Comparison of ENCODE assay signal across 15 cellular contexts in the genomic region with DNA sequence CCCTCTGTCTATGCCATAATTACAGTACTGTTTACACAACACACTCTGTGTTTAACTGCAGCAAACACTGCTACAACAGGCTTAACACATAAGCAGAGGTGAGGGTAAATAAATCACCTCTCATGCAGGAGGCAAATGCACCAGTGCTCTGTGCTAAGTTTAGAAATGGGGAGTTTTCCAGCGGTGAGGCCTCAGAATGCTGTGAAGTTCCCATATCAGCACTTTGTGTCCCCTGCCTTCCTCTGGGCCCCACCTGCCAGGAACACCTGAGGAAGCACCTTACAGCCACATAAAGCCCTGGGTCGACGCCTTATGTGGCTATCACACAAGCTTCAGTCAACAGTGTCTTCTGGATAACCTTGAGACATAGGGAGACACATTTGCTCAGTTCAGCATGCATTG.
"Had no signal": no experiment of that assay in that cellular context is flagged by ENCODE, and none has a peak within 500 bp of the region (broad histone marks: within the 10 kb centered on the region; RNA-seq: fewer than 3 reads in every experiment).

No MANE protein-coding gene starts in this region.

- H3K9me3 ChIP-seq: prostate gland, suprapubic skin had no signal

- ATAC-seq: activated CD4-positive, CD25-positive, alpha-beta regulatory T cell treated with anti-CD3 and anti-CD28 coated beads, Interleukin-2, amount 50 U/mL, for 24 hours; naive thymus-derived CD8-positive, alpha-beta T cell; sciatic nerve; T-cell had no signal

- H3K4me1 ChIP-seq: prostate gland, suprapubic skin had no signal

- H3K27ac ChIP-seq: prostate gland, suprapubic skin had no signal

- H3K4me3 ChIP-seq: prostate gland, suprapubic skin had no signal

- H3K36me3 ChIP-seq: prostate gland, suprapubic skin had no signal

- H3K27me3 ChIP-seq: suprapubic skin had no signal

- DNase-seq: activated CD4-positive, alpha-beta T cell treated with anti-CD3 and anti-CD28 coated beads, Interleukin-2, amount 50 U/mL, for 1 hour; activated naive CD4-positive, alpha-beta T cell treated with Interleukin-2 at 50 U/mL for 16 hours; activated T-cell treated with anti-CD3 and anti-CD28 coated beads for 4 hours; anterior cingulate cortex; effector CD8-positive, alpha-beta T cell; foreskin fibroblast; mammary epithelial cell; naive thymus-derived CD8-positive, alpha-beta T cell; nucleus accumbens; T-cell; T-helper 9 cell had no signal
